Comparison of ENCODE assay signal across 8 cellular contexts in genomic region chr10:103451871-103452713, GRCh38. TPM values are rescaled to one million over a fixed set of nuclear protein-coding genes. Genes with fewer than 3 reads are reported as not detected.
A peak's percentile ranks its signal among the peaks of the same experiment; 100 is the strongest.
DNase-seq lines count a peak whose midpoint lies in the region; ATAC-seq, FAIRE-seq and TF ChIP-seq lines count a peak whose summit lies in the region.

TSS of gene CALHM2 (minus strand) at chr10:103452370. CDS start at chr10:103449941, 2,429 bp downstream.

- CTCF ChIA-PET in endothelial cell of umbilical vein (lab: Charles Lee) = interaction anchor here (0.7 to 2.5 kb wide), 6 partner anchors 8 to 141 kb away, joined by 3 to 13 read pairs (median 4); no protein-coding TSS in a partner anchor

- DNase-seq in GM12865 (ENCODE audit: low read depth) (peak; percentile 67), NCI-H526 treated with DMSO at 0.1 percent for 48 hours (lab: John Stamatoyannopoulos, UW) (peak; percentile 39), endothelial cell of umbilical vein (ENCODE audit: low read depth, low spot score) (peak; percentile 57), mucosa of gallbladder (ENCODE audit: low spot score) (peak; percentile 58), NCI-H1930 (lab: John Stamatoyannopoulos, UW) (no peak)
- DNase-seq in activated CD8-positive, alpha-beta memory T cell treated with anti-CD3 and anti-CD28 coated beads, Interleukin-2, amount 50 U/mL, for 48 hours = peak; percentile 83
- peak; percentile 22 to 29 for DNase-seq in stimulated activated CD8-positive, alpha-beta memory T cell treated with anti-CD3 and anti-CD28 coated beads, Interleukin-7, amount 100 ng/mL, for 1 hour (ENCODE audit: low read depth in 2 of 2)

- intact Hi-C loops in endothelial cell of umbilical vein (cut with micrococcal nuclease) = loop anchor here (2.0 kb wide), 1 partner anchor 31 kb away; no protein-coding TSS in a partner anchor

- TF ChIP-seq CTCF in GM12865 (IDR thresholded peaks at IDR 0.05; ENCODE audit: insufficient read depth, low read depth, low read length, missing control alignments) = no peak
- no peak for TF ChIP-seq CTCF in endothelial cell of umbilical vein (IDR thresholded peaks at IDR 0.05; ENCODE audit: extremely low read depth in 1 of 2, insufficient read depth in 1 of 2, low read depth in 1 of 2, low read length in 2 of 2)

- peaks cover 7% of the 10 kb centered on the region for H3K79me2 ChIP-seq in endothelial cell of umbilical vein (ENCODE audit: control insufficient read depth, insufficient read depth, low read length)

- POLR2A ChIA-PET in endothelial cell of umbilical vein (lab: Charles Lee) = no interaction called here

- H2AFZ ChIP-seq in endothelial cell of umbilical vein (ENCODE audit: low read depth, low read length) = peak within 1 kb of the TSS; percentile 97

- H3K9ac ChIP-seq in endothelial cell of umbilical vein (replicated peaks; ENCODE audit: extremely low read depth, insufficient read depth, low read length) = peak within 1 kb of the TSS; percentile 32

- peaks cover 38% of the 10 kb centered on the region for H3K4me1 ChIP-seq in endothelial cell of umbilical vein (ENCODE audit: control insufficient read depth, extremely low read depth, insufficient read depth, low read length)

- peaks cover 5 to 11% of the 10 kb centered on the region in 2 experiments for H3K36me3 ChIP-seq in endothelial cell of umbilical vein (ENCODE audit: control insufficient read depth in 2 of 2, extremely low read depth in 1 of 2, insufficient read depth in 2 of 2, low read length in 2 of 2)

- H3K4me3 ChIP-seq in GM12865 (ENCODE audit: low read depth, low read length) = peak within 1 kb of the TSS; percentile 86
- peak within 1 kb of the TSS; percentile 8 to 66 (median 55) for H3K4me3 ChIP-seq in endothelial cell of umbilical vein (replicated peaks in 1 of 3; ENCODE audit: insufficient read depth in 1 of 3, low read depth in 1 of 3, low read length in 3 of 3)

- dilution Hi-C loops in endothelial cell of umbilical vein (cut with MboI; ENCODE audit: extremely low pct_ligation_motif_present, low sequenced_read_pairs) = no loop called here

- no peaks in the 10 kb centered on the region for H3K9me1 ChIP-seq in endothelial cell of umbilical vein (replicated peaks; ENCODE audit: control insufficient read depth, extremely low read depth, insufficient read depth, low read length)

- H3K27ac ChIP-seq in endothelial cell of umbilical vein (ENCODE audit: insufficient read depth, low read depth, low read length) = peak within 1 kb of the TSS; percentile 57

- no peaks in the 10 kb centered on the region for H3K27me3 ChIP-seq in endothelial cell of umbilical vein (ENCODE audit: control insufficient read depth in 2 of 2, insufficient read depth in 2 of 2, low read length in 2 of 2)

- FAIRE-seq in endothelial cell of umbilical vein (lab: Jason Lieb, UNC) = peak; percentile 88

- BruUV-seq in endothelial cell of umbilical vein (replicated peaks; lab: Mats Ljungman, UMichigan) = no TSS peak

- peak within 1 kb of the TSS; percentile 86 for H3K4me2 ChIP-seq in endothelial cell of umbilical vein (ENCODE audit: insufficient read depth, low read length)

- H4K20me1 ChIP-seq in endothelial cell of umbilical vein (replicated peaks; ENCODE audit: control insufficient read depth, extremely low read depth, insufficient read depth, low read length) = no peaks in the 10 kb centered on the region

- no peak for TF ChIP-seq POLR2A in endothelial cell of umbilical vein (IDR thresholded peaks at IDR 0.05; ENCODE audit: low read depth, low read length)

- no peaks in the 10 kb centered on the region for H3K9me3 ChIP-seq in endothelial cell of umbilical vein (replicated peaks; ENCODE audit: control insufficient read depth, insufficient read depth, low read length)

- peak; percentile 69 for ATAC-seq in HG02623 (IDR thresholded peaks at IDR 0.05; ENCODE audit: unreplicated experiment)

TF ChIP-seq in endothelial cell of umbilical vein, 7 proteins besides CTCF, POLR2A, EP300 and RAD21:
- TF ChIP-seq POLR2AphosphoS5 (IDR thresholded peaks at IDR 0.05; ENCODE audit: insufficient read depth, low read depth, low read length) (no peak), MAX (IDR thresholded peaks at IDR 0.05; ENCODE audit: insufficient read depth, insufficient read length) (no peak), JUN (IDR thresholded peaks at IDR 0.05; ENCODE audit: borderline replicate concordance, insufficient read depth, insufficient read length, low read depth) (no peak), GATA2 (IDR thresholded peaks at IDR 0.05; ENCODE audit: insufficient read depth, insufficient read length, low read depth, low read length) (no peak)
TF ChIP-seq in endothelial cell of umbilical vein: peak in this region for 0.

RNA-seq across cellular contexts. Expression of gene CALHM2, which starts in this region (rescaled TPM):
- total RNA-seq in endothelial cell of umbilical vein = 28.4 and 32.1 TPM in 2 replicates
- 38.4 and 43.0 TPM in 2 replicates for polyA plus RNA-seq in endothelial cell of umbilical vein
- 28.2 and 32.1 TPM in 2 replicates for polyA plus RNA-seq in endothelial cell of umbilical vein (2011; cell fraction: cytosol; rRNA removed)
- 15.6 and 18.6 TPM in 2 replicates for polyA plus RNA-seq in endothelial cell of umbilical vein (2011; cell fraction: nucleus; rRNA removed)
- 15.6 and 21.4 TPM in 2 replicates for polyA plus RNA-seq in endothelial cell of umbilical vein (2012)
- polyA minus RNA-seq in endothelial cell of umbilical vein = 18.9 and 24.6 TPM in 2 replicates
- polyA minus RNA-seq in endothelial cell of umbilical vein (2011; cell fraction: cytosol; rRNA and poly(A)+ RNA removed) = 2.6 TPM
- polyA minus RNA-seq in endothelial cell of umbilical vein (2011; cell fraction: nucleus; rRNA and poly(A)+ RNA removed) = 9.0 and 12.1 TPM in 2 replicates
- total RNA-seq in mucosa of gallbladder = 24.8 TPM

Comparison
In these comparisons a context has a peak if more than half of its experiments do, and no peak if none do; other contexts are left out.
1. DNase-seq: peak in GM12865 (single experiment), NCI-H526 treated with DMSO at 0.1 percent for 48 hours (single experiment), activated CD8-positive, alpha-beta memory T cell treated with anti-CD3 and anti-CD28 coated beads, Interleukin-2, amount 50 U/mL, for 48 hours (single experiment), endothelial cell of umbilical vein (single experiment), mucosa of gallbladder (single experiment) and stimulated activated CD8-positive, alpha-beta memory T cell treated with anti-CD3 and anti-CD28 coated beads, Interleukin-7, amount 100 ng/mL, for 1 hour (2 of 2); none in NCI-H1930 (0 of 2).